Comparison of ENCODE assay signal across 16 cellular contexts in the genomic region with DNA sequence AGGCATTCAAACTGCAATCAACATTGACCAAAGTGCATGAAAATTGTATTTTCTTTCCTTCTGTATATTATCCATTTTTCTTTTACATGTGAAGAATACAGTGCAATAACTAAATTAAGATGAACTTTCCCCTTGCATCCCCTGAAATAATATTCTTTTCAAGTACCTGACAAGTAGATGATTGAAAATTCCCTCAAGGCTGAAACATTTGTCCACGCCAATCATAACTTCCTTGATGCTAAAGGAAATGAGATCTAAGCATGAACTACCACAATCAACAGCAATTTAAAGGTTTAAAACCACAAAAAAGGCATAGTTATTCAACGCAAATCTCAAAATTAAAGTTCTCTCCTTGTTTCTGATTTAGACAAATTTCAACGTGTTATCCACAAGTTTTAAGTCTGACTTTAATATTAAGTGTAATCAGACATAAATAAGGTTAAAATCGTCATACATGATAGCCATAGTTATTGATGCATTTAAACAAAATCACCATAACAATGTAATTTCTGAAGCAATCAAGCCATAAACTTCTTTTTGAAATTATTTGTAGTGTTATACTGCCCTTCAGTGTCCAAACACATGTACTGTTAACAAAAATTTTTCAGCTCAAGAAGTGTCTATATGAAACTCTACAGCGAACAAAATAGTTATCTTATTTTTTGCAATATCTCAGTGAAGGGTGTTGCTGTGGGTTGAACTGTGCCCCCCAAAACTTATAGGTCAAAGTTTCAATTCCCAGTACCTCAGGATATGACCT.
DNase-seq lines count a peak whose midpoint lies in the region; ATAC-seq and TF ChIP-seq lines count a peak whose summit lies in the region.
"Had no signal": no experiment of that assay in that cellular context is flagged by ENCODE, and none has a peak within 500 bp of the region (broad histone marks: within the 10 kb centered on the region; RNA-seq: fewer than 3 reads in every experiment).

No MANE protein-coding gene starts in this region.

- H3K4me3 ChIP-seq in heart left ventricle (no peak overlapping the region), right atrium auricular region (no peak overlapping the region), astrocyte of the spinal cord (ENCODE audit: low read depth, low read length) (no peak overlapping the region), hepatocyte (no peak overlapping the region)
- H3K4me3 ChIP-seq: ovary, vagina had no signal

- no peaks in the 10 kb centered on the region for H3K36me3 ChIP-seq in heart left ventricle
- no peaks in the 10 kb centered on the region for H3K36me3 ChIP-seq in right atrium auricular region
- no peaks in the 10 kb centered on the region for H3K36me3 ChIP-seq in hepatocyte (replicated peaks; ENCODE audit: insufficient read depth, low read depth)
- H3K36me3 ChIP-seq: ovary, vagina had no signal

- H3K79me2 ChIP-seq in hepatocyte = no peaks in the 10 kb centered on the region

- intact Hi-C loops in heart left ventricle (cut with DNase I) = no loop called here

- 84 to 86% (median 85%) methylated on average over 5 of the region's 5 CpGs for WGBS in heart left ventricle, 4 donors
- WGBS in hepatocyte (ENCODE audit: low lambda C conversion rate, missing lambda C conversion rate) = 90% methylated on average over 5 of the region's 5 CpGs

- no peak overlapping the region for H3K4me3 Mint-ChIP-seq in type B pancreatic cell
- H3K4me3 Mint-ChIP-seq: activated naive CD8-positive, alpha-beta T cell treated with anti-CD3 and anti-CD28 coated beads for 36 hours had no signal

- no peak for ATAC-seq in heart left ventricle
- no peak for ATAC-seq in activated naive CD4-positive, alpha-beta T cell treated with anti-CD3 and anti-CD28 coated beads, Interleukin-2, amount 50 U/mL, for 72 hours

- H3K27ac ChIP-seq in heart left ventricle (no peak overlapping the region), right atrium auricular region (no peak overlapping the region), hepatocyte (no peak overlapping the region)
- H3K27ac ChIP-seq: ovary, vagina had no signal

- H3K9me3 ChIP-seq in heart left ventricle (no peaks in the 10 kb centered on the region), right atrium auricular region (no peaks in the 10 kb centered on the region), hepatocyte (ENCODE audit: low read depth) (no peaks in the 10 kb centered on the region)
- H3K9me3 ChIP-seq: ovary, vagina had no signal

- no peaks in the 10 kb centered on the region for H4K20me1 ChIP-seq in hepatocyte (ENCODE audit: insufficient read depth, poor library complexity, severe bottlenecking)

- peaks cover 6% of the 10 kb centered on the region for H3K9me3 Mint-ChIP-seq in type B pancreatic cell
- peaks cover 4% of the 10 kb centered on the region in 2 donors for H3K9me3 Mint-ChIP-seq in activated naive CD4-positive, alpha-beta T cell treated with anti-CD3 and anti-CD28 coated beads, Interleukin-2, amount 50 U/mL, for 72 hours

- H3K4me1 ChIP-seq in heart left ventricle = peaks cover 0 to 33% (median 0%) of the 10 kb centered on the region in 12 donors
- H3K4me1 ChIP-seq in right atrium auricular region = peaks cover 0 to 28% of the 10 kb centered on the region in 2 donors
- no peaks in the 10 kb centered on the region for H3K4me1 ChIP-seq in hepatocyte (ENCODE audit: insufficient read depth)

- no peak for TF ChIP-seq POLR2A in heart left ventricle (IDR thresholded peaks at IDR 0.05)

- no peak overlapping the region for H3K4me2 ChIP-seq in hepatocyte

- DNase-seq in heart left ventricle = no peak
- DNase-seq in right atrium auricular region (ENCODE audit: low spot score) = no peak
- DNase-seq in astrocyte of the spinal cord (ENCODE audit: low read depth, low spot score) = no peak
- DNase-seq in hepatocyte (ENCODE audit: low spot score) = no peak
- no peak for DNase-seq in type B pancreatic cell (ENCODE audit: extremely low spot score, unreplicated experiment)
- DNase-seq in nucleus accumbens (lab: John Stamatoyannopoulos, UW) = no peak
- DNase-seq in activated naive CD4-positive, alpha-beta T cell treated with anti-CD3 and anti-CD28 coated beads, Interleukin-2, amount 50 U/mL, for 72 hours (ENCODE audit: low spot score in 2 of 2) = no peak
- DNase-seq in DMS153 treated with DMSO at 0.1 percent for 48 hours (lab: John Stamatoyannopoulos, UW; ENCODE audit: unreplicated experiment) = no peak
- DNase-seq: activated naive CD8-positive, alpha-beta T cell treated with anti-CD3 and anti-CD28 coated beads for 36 hours; DMS 273 treated with DMSO at 0.1 percent for 48 hours; head of caudate nucleus; NCI-H2227 treated with DMSO at 0.1 percent for 48 hours; ovary; stimulated activated CD4-positive, alpha-beta T cell treated with anti-CD3 and anti-CD28 coated beads, Interleukin-15, amount 100 ng/mL, for 24 hours; T1000 had no signal

- H3K9me2 ChIP-seq in hepatocyte (replicated peaks; ENCODE audit: insufficient read depth) = no peaks in the 10 kb centered on the region

- H3K36me3 Mint-ChIP-seq in type B pancreatic cell = no peaks in the 10 kb centered on the region
- no peaks in the 10 kb centered on the region for H3K36me3 Mint-ChIP-seq in activated naive CD4-positive, alpha-beta T cell treated with anti-CD3 and anti-CD28 coated beads, Interleukin-2, amount 50 U/mL, for 72 hours
- H3K36me3 Mint-ChIP-seq: activated naive CD8-positive, alpha-beta T cell treated with anti-CD3 and anti-CD28 coated beads for 36 hours had no signal

- TF ChIP-seq CTCF in heart left ventricle (IDR thresholded peaks at IDR 0.05) = peak in 10 of 12 donors; percentile 7 to 49 (median 30)
- peak in 1 of 2 donors; percentile 55 for TF ChIP-seq CTCF in right atrium auricular region (IDR thresholded peaks at IDR 0.05)
- peak; percentile 2 for TF ChIP-seq CTCF in astrocyte of the spinal cord (IDR thresholded peaks at IDR 0.05; ENCODE audit: low read depth, low read length)
- peak; percentile 51 for TF ChIP-seq CTCF in hepatocyte (IDR thresholded peaks at IDR 0.05; ENCODE audit: poor library complexity)
- TF ChIP-seq CTCF in type B pancreatic cell (conservative IDR thresholded peaks at IDR 0.05) = peak; percentile 52

- H2AFZ ChIP-seq in hepatocyte = no peak overlapping the region

- in situ Hi-C loops in astrocyte of the spinal cord (cut with HindIII; ENCODE audit: low sequenced_read_pairs) = no loop called here

- no peak overlapping the region for H3K27ac Mint-ChIP-seq in type B pancreatic cell
- no peak overlapping the region for H3K27ac Mint-ChIP-seq in activated naive CD4-positive, alpha-beta T cell treated with anti-CD3 and anti-CD28 coated beads, Interleukin-2, amount 50 U/mL, for 72 hours
- H3K27ac Mint-ChIP-seq: activated naive CD8-positive, alpha-beta T cell treated with anti-CD3 and anti-CD28 coated beads for 36 hours had no signal

- H3K27me3 ChIP-seq in heart left ventricle = no peaks in the 10 kb centered on the region
- no peaks in the 10 kb centered on the region for H3K27me3 ChIP-seq in right atrium auricular region
- no peaks in the 10 kb centered on the region for H3K27me3 ChIP-seq in hepatocyte
- H3K27me3 ChIP-seq: ovary, vagina had no signal

- H3K27me3 Mint-ChIP-seq in type B pancreatic cell = peaks cover 4% of the 10 kb centered on the region

- H3K4me1 Mint-ChIP-seq in type B pancreatic cell (ENCODE audit: unreplicated experiment) = peaks cover 19% of the 10 kb centered on the region
- H3K4me1 Mint-ChIP-seq: activated naive CD8-positive, alpha-beta T cell treated with anti-CD3 and anti-CD28 coated beads for 36 hours had no signal
